ENCODE assay signal across 15 cellular contexts in genomic region chr7:131581241-131582157, GRCh38. TPM values are rescaled to one million over a fixed set of nuclear protein-coding genes. Genes with fewer than 3 reads are reported as not detected.
DNase-seq lines count a peak whose midpoint lies in the region; TF ChIP-seq lines count a peak whose summit lies in the region.
"Had no signal": no experiment of that assay in that cellular context is flagged by ENCODE, and none has a peak within 500 bp of the region (broad histone marks: within the 10 kb centered on the region; RNA-seq: fewer than 3 reads in every experiment).

No MANE protein-coding gene starts in this region.

- no peak overlapping the region for H4K8ac ChIP-seq in mesenchymal stem cell (ENCODE audit: low read length)

- 36% methylated on average over 14 of the region's 17 CpGs for WGBS in esophagus muscularis mucosa
- 82% methylated on average over 16 of the region's 17 CpGs for WGBS in mesenchymal stem cell
- WGBS in thyroid gland, 2 donors: 38 to 45% methylated on average over 14 to 17 of the region's 17 CpGs

- no peak overlapping the region for H2BK15ac ChIP-seq in mesenchymal stem cell (ENCODE audit: low read depth, poor library complexity, severe bottlenecking)

- H3K14ac ChIP-seq in mesenchymal stem cell (ENCODE audit: low read length in 2 of 2): peak overlapping the region in 1 of 2 experiments; percentile 23

- no peak overlapping the region for H2BK120ac ChIP-seq in mesenchymal stem cell (ENCODE audit: low read depth, low read length)

- H3K23ac ChIP-seq in mesenchymal stem cell (ENCODE audit: low read length in 2 of 2): peak overlapping the region in 1 of 2 experiments; percentile 77

- H2BK5ac ChIP-seq in mesenchymal stem cell (ENCODE audit: low read depth, low read length, poor library complexity, severe bottlenecking): no peak overlapping the region

- no peak overlapping the region for H3K4me3 ChIP-seq in esophagus muscularis mucosa
- no peak overlapping the region for H3K4me3 ChIP-seq in mesenchymal stem cell (ENCODE audit: insufficient read depth in 1 of 2, low read depth in 1 of 2, low read length in 2 of 2)
- no peak overlapping the region for H3K4me3 ChIP-seq in thyroid gland (replicated peaks in 1 of 3)
- H3K4me3 ChIP-seq: smooth muscle cell, tibial nerve had no signal

- H3K36me3 ChIP-seq in esophagus muscularis mucosa: no peaks in the 10 kb centered on the region
- H3K36me3 ChIP-seq in mesenchymal stem cell (ENCODE audit: control insufficient read depth in 1 of 2, insufficient read depth in 2 of 2, low read depth in 1 of 2, low read length in 2 of 2): no peaks in the 10 kb centered on the region
- no peaks in the 10 kb centered on the region for H3K36me3 ChIP-seq in thyroid gland
- H3K36me3 ChIP-seq: tibial nerve had no signal

- no peak overlapping the region for H3K4ac ChIP-seq in mesenchymal stem cell (ENCODE audit: low read depth in 1 of 2, low read length in 2 of 2)

- no peak overlapping the region for H2BK12ac ChIP-seq in mesenchymal stem cell (ENCODE audit: low read length in 2 of 2)

- no peak overlapping the region for H2AK5ac ChIP-seq in mesenchymal stem cell (ENCODE audit: low read length, severe bottlenecking)

- peak overlapping the region; percentile 39 for H4K91ac ChIP-seq in mesenchymal stem cell (ENCODE audit: low read length)

- intact Hi-C loops in esophagus muscularis mucosa (cut with DNase I) (no loop called here), thyroid gland (cut with DNase I) (no loop called here)

- TF ChIP-seq POLR2A in esophagus muscularis mucosa (IDR thresholded peaks at IDR 0.05; ENCODE audit: low read depth): no peak
- TF ChIP-seq POLR2A in thyroid gland (IDR thresholded peaks at IDR 0.05): no peak

- no peak overlapping the region for H3K4me2 ChIP-seq in mesenchymal stem cell (ENCODE audit: low read length, poor library complexity, severe bottlenecking)
- H3K4me2 ChIP-seq: smooth muscle cell had no signal

- H2AFZ ChIP-seq in mesenchymal stem cell (ENCODE audit: low read depth, low read length): no peak overlapping the region

- TF ChIP-seq CTCF in esophagus muscularis mucosa (IDR thresholded peaks at IDR 0.05) (no peak), thyroid gland (IDR thresholded peaks at IDR 0.05) (no peak)

- H3K18ac ChIP-seq in mesenchymal stem cell (ENCODE audit: low read depth in 1 of 2, low read length in 2 of 2): peak overlapping the region in 1 of 2 experiments; percentile 50

- H3K79me1 ChIP-seq in mesenchymal stem cell (replicated peaks; ENCODE audit: low read length, poor library complexity, severe bottlenecking): no peaks in the 10 kb centered on the region

- DNase-seq in DMS 273 (lab: John Stamatoyannopoulos, UW; ENCODE audit: unreplicated experiment) (peak; percentile 52), DMS 273 treated with DMSO at 0.1 percent for 48 hours (lab: John Stamatoyannopoulos, UW) (no peak), esophagus muscularis mucosa (ENCODE audit: extremely low spot score) (no peak), mesenchymal stem cell (no peak), thyroid gland (peak; percentile 25 to 46), pons (ENCODE audit: low spot score) (no peak), ureter (ENCODE audit: low spot score) (no peak)
- DNase-seq in activated CD4-positive, alpha-beta T cell treated with anti-CD3 and anti-CD28 coated beads for 48 hours: no peak
- DNase-seq: amniotic stem cell, NCI-H1417 treated with DMSO at 0.1 percent for 48 hours, NCI-H510A treated with DMSO at 0.1 percent for 48 hours had no signal

- H3K27ac ChIP-seq in esophagus muscularis mucosa (replicated peaks in 1 of 4) (peak overlapping the region; percentile 2 to 66 (median 47)), mesenchymal stem cell (ENCODE audit: low read length, poor library complexity, severe bottlenecking) (no peak overlapping the region), thyroid gland (peak overlapping the region; percentile 23 to 49 (median 39))
- H3K27ac ChIP-seq: 22Rv1, tibial nerve, VCaP had no signal

- H3K9ac ChIP-seq in mesenchymal stem cell (ENCODE audit: low read length): no peak overlapping the region

- H3K9me3 ChIP-seq in esophagus muscularis mucosa: no peaks in the 10 kb centered on the region
- H3K9me3 ChIP-seq in mesenchymal stem cell (ENCODE audit: control insufficient read depth, low read length): no peaks in the 10 kb centered on the region
- no peaks in the 10 kb centered on the region for H3K9me3 ChIP-seq in thyroid gland
- H3K9me3 ChIP-seq: tibial nerve had no signal

- TF ChIP-seq EP300 in esophagus muscularis mucosa (IDR thresholded peaks at IDR 0.05): no peak

- H3K4me1 ChIP-seq in esophagus muscularis mucosa: peaks cover 14 to 18% (median 16%) of the 10 kb centered on the region in 4 donors
- H3K4me1 ChIP-seq in mesenchymal stem cell (ENCODE audit: control insufficient read depth, insufficient read depth, low read depth, low read length): peaks cover 8% of the 10 kb centered on the region
- no peaks in the 10 kb centered on the region for H3K4me1 ChIP-seq in thyroid gland

- no peaks in the 10 kb centered on the region for H3K27me3 ChIP-seq in esophagus muscularis mucosa
- peaks cover 0 to under 1% of the 10 kb centered on the region in 2 experiments for H3K27me3 ChIP-seq in mesenchymal stem cell (ENCODE audit: control insufficient read depth in 1 of 2, insufficient read depth in 1 of 2, low read length in 2 of 2)
- H3K27me3 ChIP-seq in thyroid gland: no peaks in the 10 kb centered on the region
- H3K27me3 ChIP-seq: tibial nerve had no signal

RNA-seq across cellular contexts. Expression of gene PODXL, which starts 25.1 kb away (rescaled TPM):
- 10 to 100 TPM; 24.5 to 40.3 (median 31.3) TPM for total RNA-seq in esophagus muscularis mucosa
- polyA plus RNA-seq in mesenchymal stem cell (2013, experiment 1 of 2): 1.1 TPM
- 1.1 TPM for polyA plus RNA-seq in mesenchymal stem cell (2013, experiment 2 of 2)
- 100 to 1,000 TPM in 1 of 4 donors, 10 to 100 TPM in 3; 47.7 to 125 (median 56.3) TPM for total RNA-seq in thyroid gland
- 64.4 TPM for total RNA-seq in ureter

Comparison
In these comparisons a context has a peak if more than half of its experiments do, and no peak if none do; other contexts are left out.
1. DNase-seq: peak in DMS 273 (single experiment) and thyroid gland (2 of 2); none in DMS 273 treated with DMSO at 0.1 percent for 48 hours (single experiment), esophagus muscularis mucosa (single experiment), mesenchymal stem cell (single experiment), pons (single experiment), ureter (single experiment) and activated CD4-positive, alpha-beta T cell treated with anti-CD3 and anti-CD28 coated beads for 48 hours (single experiment).